In genomic region chr2:119433636-119434327, GRCh38 we compare ENCODE assay signal across 19 cellular contexts. TPM values are rescaled to one million over a fixed set of nuclear protein-coding genes. Genes with fewer than 3 reads are reported as not detected.
DNase-seq lines count a peak whose midpoint lies in the region; ATAC-seq and TF ChIP-seq lines count a peak whose summit lies in the region.
"Had no signal": no experiment of that assay in that cellular context is flagged by ENCODE, and none has a peak within 500 bp of the region (broad histone marks: within the 10 kb centered on the region; RNA-seq: fewer than 3 reads in every experiment).

No MANE protein-coding gene starts in this region.

- no peak overlapping the region for H2AFZ ChIP-seq in parathyroid adenoma

- TF ChIP-seq CTCF in Caco-2 (IDR thresholded peaks at IDR 0.05; ENCODE audit: insufficient read depth in 1 of 2, low read depth in 1 of 2, low read length in 1 of 2, severe bottlenecking in 1 of 2, unreplicated experiment in 1 of 2) (no peak), colonic mucosa (IDR thresholded peaks at IDR 0.05) (no peak), left lung (IDR thresholded peaks at IDR 0.05) (no peak), parathyroid adenoma (IDR thresholded peaks at IDR 0.05) (no peak), tibial artery (IDR thresholded peaks at IDR 0.05) (no peak), GM20000 (IDR thresholded peaks at IDR 0.05; ENCODE audit: extremely low read depth, missing control alignments) (no peak)

- H3K36me3 ChIP-seq in Caco-2 (ENCODE audit: control insufficient read depth, insufficient read depth, low read length) (peaks cover 2% of the 10 kb centered on the region; the same call in 1 of the 2 replicates), colonic mucosa (no peaks in the 10 kb centered on the region), left lung (no peaks in the 10 kb centered on the region), parathyroid adenoma (ENCODE audit: control insufficient read depth, insufficient read depth, low read length) (no peaks in the 10 kb centered on the region), tibial artery (no peaks in the 10 kb centered on the region)

- H3K27me3 Mint-ChIP-seq in Caco-2 (ENCODE audit: insufficient read depth, unreplicated experiment) = no peaks in the 10 kb centered on the region

- H3K9me3 Mint-ChIP-seq in Caco-2 (ENCODE audit: unreplicated experiment) = no peaks in the 10 kb centered on the region
- H3K9me3 Mint-ChIP-seq: central memory CD8-positive, alpha-beta T cell; effector memory CD8-positive, alpha-beta T cell had no signal

- peak overlapping the region; percentile 51 for H3K4me3 Mint-ChIP-seq in Caco-2 (ENCODE audit: unreplicated experiment)
- H3K4me3 Mint-ChIP-seq: central memory CD8-positive, alpha-beta T cell; effector memory CD8-positive, alpha-beta T cell had no signal

- H3K36me3 Mint-ChIP-seq in Caco-2 (ENCODE audit: insufficient read depth, unreplicated experiment) = peaks cover 10% of the 10 kb centered on the region

- H3K4me1 Mint-ChIP-seq in Caco-2 (ENCODE audit: low read depth, unreplicated experiment) = peaks cover 44% of the 10 kb centered on the region
- H3K4me1 Mint-ChIP-seq: central memory CD8-positive, alpha-beta T cell had no signal

- peak overlapping the region in 1 of 2 donors; percentile 75 for H3K9ac ChIP-seq in colonic mucosa (ENCODE audit: low read depth in 2 of 2, low read length in 2 of 2)
- H3K9ac ChIP-seq in parathyroid adenoma = peak overlapping the region; percentile 97

- H3K9me3 ChIP-seq in Caco-2 (no peaks in the 10 kb centered on the region), colonic mucosa (no peaks in the 10 kb centered on the region), left lung (no peaks in the 10 kb centered on the region), parathyroid adenoma (ENCODE audit: control insufficient read depth, low read length) (no peaks in the 10 kb centered on the region), tibial artery (no peaks in the 10 kb centered on the region)

- POLR2A ChIA-PET in Caco-2 (lab: Charles Lee) = interaction anchor here (1.8 kb wide), 1 partner anchor 67 kb away, joined by 5 read pairs; the partner anchor contains the start of genes C2orf76 and DBI

- intact Hi-C loops in Caco-2 (cut with micrococcal nuclease; ENCODE audit: unreplicated experiment) = loop anchor here (1.0 to 5.0 kb wide), 2 partner anchors 26 to 66 kb away; partner anchors contain the start of genes C2orf76 and DBI
- intact Hi-C loops in colonic mucosa (cut with DNase I) = no loop called here
- intact Hi-C loops in left lung (cut with DNase I) = no loop called here
- intact Hi-C loops in tibial artery (cut with DNase I; ENCODE audit: low total_unique reads) = no loop called here

- no peaks in the 10 kb centered on the region for H3K27me3 ChIP-seq in Caco-2 (replicated peaks; ENCODE audit: control insufficient read depth, insufficient read depth, low read length)
- H3K27me3 ChIP-seq in colonic mucosa = no peaks in the 10 kb centered on the region
- peaks cover 0 to 39% of the 10 kb centered on the region in 2 donors for H3K27me3 ChIP-seq in left lung
- no peaks in the 10 kb centered on the region for H3K27me3 ChIP-seq in parathyroid adenoma (ENCODE audit: control insufficient read depth, insufficient read depth, low read length)
- no peaks in the 10 kb centered on the region for H3K27me3 ChIP-seq in tibial artery

- DNase-seq in Caco-2 = peak; percentile 63 to 72
- DNase-seq in colonic mucosa = peak; percentile 63
- DNase-seq in left lung = no peak
- no peak for DNase-seq in AG20443 (ENCODE audit: low spot score)
- no peak for DNase-seq in tibial artery
- no peak for DNase-seq in amygdala (lab: John Stamatoyannopoulos, UW)
- no peak for DNase-seq in GM20000 (ENCODE audit: low spot score)
- DNase-seq: activated CD4-positive, alpha-beta T cell treated with anti-CD3 and anti-CD28 coated beads for 48 hours; activated CD8-positive, alpha-beta memory T cell treated with anti-CD3 and anti-CD28 coated beads, Interleukin-2, amount 50 U/mL, for 4 hours; activated gamma-delta T cell; amniotic stem cell; C1 segment of cervical spinal cord; effector memory CD8-positive, alpha-beta T cell; hippocampal formation; NCI-H2029; nucleus accumbens had no signal

- peak overlapping the region; percentile 92 for H3K4me2 ChIP-seq in parathyroid adenoma (ENCODE audit: low read length)

- ATAC-seq in left lung = no peak
- ATAC-seq: effector memory CD8-positive, alpha-beta T cell had no signal

- H3K79me2 ChIP-seq in parathyroid adenoma = peaks cover 44% of the 10 kb centered on the region

- BruUV-seq in Caco-2 (replicated peaks; lab: Mats Ljungman, UMichigan) = no TSS peak

- H3K27ac Mint-ChIP-seq in Caco-2 (ENCODE audit: unreplicated experiment) = peak overlapping the region; percentile 16
- H3K27ac Mint-ChIP-seq: effector memory CD8-positive, alpha-beta T cell had no signal

- H3K4me1 ChIP-seq in Caco-2 (peaks cover 76% of the 10 kb centered on the region), colonic mucosa (peaks cover 5% of the 10 kb centered on the region), left lung (peaks cover 28 to 66% of the 10 kb centered on the region in 2 donors), parathyroid adenoma (peaks cover 43% of the 10 kb centered on the region), tibial artery (peaks cover 0 to 18% (median 15%) of the 10 kb centered on the region in 4 donors)

- no peak overlapping the region for H3K4me3 ChIP-seq in Caco-2 (ENCODE audit: low read depth, low read length)
- H3K4me3 ChIP-seq in colonic mucosa = no peak overlapping the region
- H3K4me3 ChIP-seq in left lung = no peak overlapping the region
- H3K4me3 ChIP-seq in parathyroid adenoma (ENCODE audit: low read depth, low read length) = peak overlapping the region; percentile 94
- no peak overlapping the region for H3K4me3 ChIP-seq in tibial artery

- H3K27ac ChIP-seq in colonic mucosa = peak overlapping the region; percentile 68
- peak overlapping the region; percentile 34 to 62 for H3K27ac ChIP-seq in left lung
- peak overlapping the region; percentile 100 for H3K27ac ChIP-seq in parathyroid adenoma
- no peak overlapping the region for H3K27ac ChIP-seq in tibial artery

- CTCF ChIA-PET in Caco-2 (lab: Charles Lee) = interaction anchor here (2.2 kb wide), 1 partner anchor 42 kb away, joined by 12 read pairs; no protein-coding TSS in a partner anchor

RNA-seq across cellular contexts. Expression of gene TMEM37, which starts 2.1 kb away (rescaled TPM):
- total RNA-seq in Caco-2 (2022) = 13.8 and 15.8 TPM in 2 replicates
- 10 to 100 TPM; 24.3 to 52.1 TPM for total RNA-seq in colonic mucosa
- 10 to 100 TPM; 15.3 to 31.2 TPM for total RNA-seq in left lung
- total RNA-seq: kidney epithelial cell had no signal

Comparison
In these comparisons a context has a peak if more than half of its experiments do, and no peak if none do; other contexts are left out.
1. DNase-seq: peak in Caco-2 (2 of 2) and colonic mucosa (single experiment); none in left lung (0 of 2), AG20443 (single experiment), tibial artery (0 of 2), amygdala (0 of 56) and GM20000 (single experiment).
2. H3K27ac ChIP-seq: peak in colonic mucosa (single experiment), left lung (2 of 2) and parathyroid adenoma (single experiment); none in tibial artery (0 of 2).